ENCODE assay signal across 22 cellular contexts in genomic region chr6:144373195-144373594, GRCh38.
"Had no signal": no experiment of that assay in that cellular context is flagged by ENCODE, and none has a peak within 500 bp of the region (broad histone marks: within the 10 kb centered on the region; RNA-seq: fewer than 3 reads in every experiment).

No MANE protein-coding gene starts in this region.

- H3K4me3 ChIP-seq: breast epithelium, colonic mucosa, heart right ventricle, left ventricle myocardium inferior, lung, spleen, testis, transverse colon had no signal

- H3K9me3 Mint-ChIP-seq: neural crest cell had no signal

- H3K27me3 ChIP-seq: breast epithelium, colonic mucosa, heart right ventricle, spleen, testis, transverse colon had no signal

- H3K27ac ChIP-seq: breast epithelium, colonic mucosa, left ventricle myocardium inferior, spleen, testis, transverse colon had no signal

- H3K36me3 ChIP-seq: breast epithelium, colonic mucosa, left ventricle myocardium inferior, transverse colon had no signal

- DNase-seq: activated CD4-positive, alpha-beta T cell treated with anti-CD3 and anti-CD28 coated beads for 4 hours; activated CD4-positive, alpha-beta T cell treated with anti-CD3 and anti-CD28 coated beads, Interleukin-2, amount 50 U/mL, for 4 hours; activated naive CD4-positive, alpha-beta T cell; activated T-cell treated with anti-CD3 and anti-CD28 coated beads for 4 hours; activated T-cell treated with anti-CD3 and anti-CD28 coated beads, Interleukin-2, amount 50 U/mL, for 72 hours; cerebellar nuclear complex; colonic mucosa; effector CD8-positive, alpha-beta T cell; erythroblast; heart right ventricle; left ventricle myocardium inferior; occipital lobe; right cardiac atrium; spleen; stimulated activated naive CD4-positive, alpha-beta T cell treated with Interleukin-2 at 50 U/mL for 16 hours; T-helper 9 cell; testis; transverse colon had no signal

- H3K27ac Mint-ChIP-seq: activated naive CD4-positive, alpha-beta T cell treated with anti-CD3 and anti-CD28 coated beads, Interleukin-2, amount 50 U/mL, for 72 hours; activated T-cell treated with anti-CD3 and anti-CD28 coated beads, Interleukin-2, amount 50 U/mL, for 72 hours had no signal

- H3K9me3 ChIP-seq: breast epithelium, colonic mucosa, left ventricle myocardium inferior, testis, transverse colon had no signal

- H3K4me1 Mint-ChIP-seq: neural crest cell had no signal

- H3K4me1 ChIP-seq: colonic mucosa had no signal

- H3K4me3 Mint-ChIP-seq: activated T-cell treated with anti-CD3 and anti-CD28 coated beads, Interleukin-2, amount 50 U/mL, for 72 hours; neural crest cell had no signal
